12 cellular contexts compared by ENCODE assay signal in the genomic region with DNA sequence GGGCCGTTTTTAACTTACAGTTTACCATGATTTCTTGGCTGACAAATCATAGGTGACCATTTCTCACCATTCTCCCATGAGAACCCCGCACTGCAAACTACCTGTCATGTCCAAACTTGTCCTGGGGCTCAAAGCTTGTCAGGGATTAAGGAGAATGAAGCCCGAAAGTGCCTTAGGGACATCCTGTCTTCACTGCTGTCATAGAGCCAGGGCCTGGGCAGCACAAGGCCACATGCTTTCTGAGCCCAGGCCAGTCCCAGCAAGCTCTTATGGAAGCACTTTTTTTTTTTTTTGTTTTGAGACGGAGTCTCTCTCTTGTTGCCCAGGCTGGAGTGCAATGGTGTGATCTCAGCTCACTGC. TPM values are rescaled to one million over a fixed set of nuclear protein-coding genes. Genes with fewer than 3 reads are reported as not detected.
A peak's percentile ranks its signal among the peaks of the same experiment; 100 is the strongest.
DNase-seq lines count a peak whose midpoint lies in the region; ATAC-seq, FAIRE-seq and TF ChIP-seq lines count a peak whose summit lies in the region.
"Had no signal": no experiment of that assay in that cellular context is flagged by ENCODE, and none has a peak within 500 bp of the region (broad histone marks: within the 10 kb centered on the region; RNA-seq: fewer than 3 reads in every experiment).

No MANE protein-coding gene starts in this region.

- H3K27ac ChIP-seq in A549 (peak overlapping the region; percentile 16 to 69; a peak in 3 of 6 replicates), mesenchymal stem cell (ENCODE audit: low read length, poor library complexity, severe bottlenecking) (peak overlapping the region; percentile 28)
- H3K27ac ChIP-seq: parathyroid adenoma had no signal

- H3K4me2 ChIP-seq in A549 (no peak overlapping the region), mesenchymal stem cell (ENCODE audit: low read length, poor library complexity, severe bottlenecking) (no peak overlapping the region)

- FAIRE-seq in A549 (lab: Jason Lieb, UNC) (no peak), GM18507 (lab: Jason Lieb, UNC) (peak; percentile 21)

- TF ChIP-seq POLR2A in A549 (IDR thresholded peaks at IDR 0.05; ENCODE audit: low read length) = no peak

- H2AK5ac ChIP-seq in mesenchymal stem cell (ENCODE audit: low read length, severe bottlenecking) = peak overlapping the region; percentile 2

- no peak for DNase-seq in A549 (ENCODE audit: low read depth in 1 of 2, low spot score in 1 of 2)
- DNase-seq in GM18507 (ENCODE audit: extremely low spot score, insufficient read length, low read depth) = no peak
- peak; percentile 6 for DNase-seq in astrocyte of the hippocampus (ENCODE audit: low read depth, low spot score)
- no peak for DNase-seq in mesenchymal stem cell
- no peak for DNase-seq in omental fat pad (ENCODE audit: low spot score)
- no peak for DNase-seq in stimulated activated CD4-positive, alpha-beta T cell treated with anti-CD3 and anti-CD28 coated beads, Interleukin-2, amount 100 ng/mL, for 24 hours
- no peak for DNase-seq in NCI-H1436 treated with DMSO at 0.1 percent for 48 hours (lab: John Stamatoyannopoulos, UW)
- DNase-seq: DMS153; NCI-H187; stimulated activated CD8-positive, alpha-beta memory T cell treated with anti-CD3 and anti-CD28 coated beads, Interleukin-4, amount 100 ng/mL, for 48 hours had no signal

- peaks cover 43% of the 10 kb centered on the region for H3K79me1 ChIP-seq in mesenchymal stem cell (replicated peaks; ENCODE audit: low read length, poor library complexity, severe bottlenecking)

- no peak for TF ChIP-seq RAD21 in A549 (conservative IDR thresholded peaks at IDR 0.05 in 1 of 2, IDR thresholded peaks at IDR 0.05 in 1 of 2)

- peak overlapping the region; percentile 71 for H3K9ac ChIP-seq in mesenchymal stem cell (ENCODE audit: low read length)
- H3K9ac ChIP-seq: parathyroid adenoma had no signal

- no peak for TF ChIP-seq EP300 in A549 (IDR thresholded peaks at IDR 0.05)

- no peak overlapping the region for H3K4ac ChIP-seq in mesenchymal stem cell (ENCODE audit: low read depth in 1 of 2, low read length in 2 of 2)

- H3K27me3 ChIP-seq in mesenchymal stem cell (ENCODE audit: control insufficient read depth in 1 of 2, insufficient read depth in 1 of 2, low read length in 2 of 2) = no peaks in the 10 kb centered on the region

- CTCF ChIA-PET in A549 (lab: Yijun Ruan, JAX) = interaction anchor here (0.6 to 1.1 kb wide), 2 partner anchors 102 to 443 kb away, joined by 3 to 4 read pairs; no protein-coding TSS in a partner anchor

- H3K4me1 ChIP-seq in A549 = peaks cover 14% of the 10 kb centered on the region; the same call in 1 of the 3 replicates
- peaks cover 19% of the 10 kb centered on the region for H3K4me1 ChIP-seq in mesenchymal stem cell (ENCODE audit: control insufficient read depth, insufficient read depth, low read depth, low read length)
- H3K4me1 ChIP-seq: parathyroid adenoma had no signal

- WGBS in A549 (ENCODE audit: missing lambda C conversion rate) = 80% methylated on average over 4 of the region's 4 CpGs
- WGBS in mesenchymal stem cell = 95% methylated on average over 4 of the region's 4 CpGs

- H3K23ac ChIP-seq in mesenchymal stem cell (ENCODE audit: low read length in 2 of 2) = no peak overlapping the region

- no peak overlapping the region for H3K18ac ChIP-seq in mesenchymal stem cell (ENCODE audit: low read depth in 1 of 2, low read length in 2 of 2)

- no peak for ATAC-seq in A549
- no peak for ATAC-seq in omental fat pad (ENCODE audit: low FRiP score)
- ATAC-seq in HG02610 (IDR thresholded peaks at IDR 0.05; ENCODE audit: unreplicated experiment) = no peak

- no peak overlapping the region for H2BK12ac ChIP-seq in mesenchymal stem cell (ENCODE audit: low read length in 2 of 2)

- TF ChIP-seq CTCF in A549 (IDR thresholded peaks at IDR 0.05) = no peak
- no peak for TF ChIP-seq CTCF in omental fat pad (IDR thresholded peaks at IDR 0.05)

- no peak overlapping the region for H2BK15ac ChIP-seq in mesenchymal stem cell (ENCODE audit: low read depth, poor library complexity, severe bottlenecking)

- no peak overlapping the region for H4K91ac ChIP-seq in mesenchymal stem cell (ENCODE audit: low read length)

- H2AFZ ChIP-seq in mesenchymal stem cell (ENCODE audit: low read depth, low read length) = no peak overlapping the region
- H2AFZ ChIP-seq: parathyroid adenoma had no signal

- no peak overlapping the region for H4K8ac ChIP-seq in mesenchymal stem cell (ENCODE audit: low read length)

- POLR2A ChIA-PET in A549 (lab: Yijun Ruan, JAX) = no interaction called here

- no peak overlapping the region for H2BK5ac ChIP-seq in mesenchymal stem cell (ENCODE audit: low read depth, low read length, poor library complexity, severe bottlenecking)

- H3K36me3 ChIP-seq in mesenchymal stem cell (ENCODE audit: control insufficient read depth in 1 of 2, insufficient read depth in 2 of 2, low read depth in 1 of 2, low read length in 2 of 2) = peaks cover 11 to 22% of the 10 kb centered on the region in 2 experiments

- H3K14ac ChIP-seq in mesenchymal stem cell (ENCODE audit: low read length in 2 of 2) = no peak overlapping the region

- H3K4me3 ChIP-seq in A549 (no peak overlapping the region), mesenchymal stem cell (ENCODE audit: insufficient read depth in 1 of 2, low read depth in 1 of 2, low read length in 2 of 2) (peak overlapping the region in 1 of 2 experiments; percentile 8)

- no peak overlapping the region for H2BK120ac ChIP-seq in mesenchymal stem cell (ENCODE audit: low read depth, low read length)

- no peaks in the 10 kb centered on the region for H3K9me3 ChIP-seq in A549
- no peaks in the 10 kb centered on the region for H3K9me3 ChIP-seq in mesenchymal stem cell (ENCODE audit: control insufficient read depth, low read length)

TF ChIP-seq in A549, 52 proteins besides CTCF, POLR2A, EP300 and RAD21 (continues in another document):
- TF ChIP-seq CHD4 (IDR thresholded peaks at IDR 0.05; ENCODE audit: borderline replicate concordance) = no peak
- TF ChIP-seq RNF2 (IDR thresholded peaks at IDR 0.05; ENCODE audit: borderline replicate concordance, low read depth) = no peak
- TF ChIP-seq, protein P1, sequence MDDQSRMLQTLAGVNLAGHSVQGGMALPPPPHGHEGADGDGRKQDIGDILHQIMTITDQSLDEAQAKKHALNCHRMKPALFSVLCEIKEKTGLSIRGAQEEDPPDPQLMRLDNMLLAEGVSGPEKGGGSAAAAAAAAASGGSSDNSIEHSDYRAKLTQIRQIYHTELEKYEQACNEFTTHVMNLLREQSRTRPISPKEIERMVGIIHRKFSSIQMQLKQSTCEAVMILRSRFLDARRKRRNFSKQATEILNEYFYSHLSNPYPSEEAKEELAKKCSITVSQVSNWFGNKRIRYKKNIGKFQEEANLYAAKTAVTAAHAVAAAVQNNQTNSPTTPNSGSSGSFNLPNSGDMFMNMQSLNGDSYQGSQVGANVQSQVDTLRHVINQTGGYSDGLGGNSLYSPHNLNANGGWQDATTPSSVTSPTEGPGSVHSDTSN (IDR thresholded peaks at IDR 0.05) = no peak
- TF ChIP-seq, protein P2, sequence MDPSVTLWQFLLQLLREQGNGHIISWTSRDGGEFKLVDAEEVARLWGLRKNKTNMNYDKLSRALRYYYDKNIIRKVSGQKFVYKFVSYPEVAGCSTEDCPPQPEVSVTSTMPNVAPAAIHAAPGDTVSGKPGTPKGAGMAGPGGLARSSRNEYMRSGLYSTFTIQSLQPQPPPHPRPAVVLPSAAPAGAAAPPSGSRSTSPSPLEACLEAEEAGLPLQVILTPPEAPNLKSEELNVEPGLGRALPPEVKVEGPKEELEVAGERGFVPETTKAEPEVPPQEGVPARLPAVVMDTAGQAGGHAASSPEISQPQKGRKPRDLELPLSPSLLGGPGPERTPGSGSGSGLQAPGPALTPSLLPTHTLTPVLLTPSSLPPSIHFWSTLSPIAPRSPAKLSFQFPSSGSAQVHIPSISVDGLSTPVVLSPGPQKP (IDR thresholded peaks at IDR 0.05; ENCODE audit: low read depth, low read length) = no peak
- no peak for TF ChIP-seq HDAC2 (IDR thresholded peaks at IDR 0.05)
- no peak for TF ChIP-seq HOXA7 (CRISPR knock-in tag; IDR thresholded peaks at IDR 0.05)
- no peak for TF ChIP-seq SREBF2 (IDR thresholded peaks at IDR 0.05)
- TF ChIP-seq HOXB5 (CRISPR knock-in tag; IDR thresholded peaks at IDR 0.05) = no peak
- TF ChIP-seq RCOR1 (IDR thresholded peaks at IDR 0.05; ENCODE audit: low read depth, low read length) = no peak
- no peak for TF ChIP-seq GATA3 (IDR thresholded peaks at IDR 0.05; ENCODE audit: borderline replicate concordance)
- TF ChIP-seq RFX5 (IDR thresholded peaks at IDR 0.05) = no peak
- TF ChIP-seq SMC3 (IDR thresholded peaks at IDR 0.05) = no peak

RNA-seq across cellular contexts. Expression of gene CCM2, which starts 33.9 kb away (rescaled TPM):
- polyA plus RNA-seq in A549 (2011; rRNA removed) (18.9 and 24.8 TPM in 2 replicates), A549 (2017; fragmentation: RNase III; extraction: RNeasy Plus Mini Kit Qiagen cat#74134 plus additional on column Dnase treatment) (33.3 to 38.0 TPM (median 34.6 TPM) in 3 replicates)
- polyA plus RNA-seq in A549 (2012; cell fraction: cytosol; rRNA removed) = 50.6 and 66.6 TPM in 2 replicates
- polyA plus RNA-seq in A549 (2012; cell fraction: nucleus; rRNA removed) = 65.7 and 80.1 TPM in 2 replicates
- polyA minus RNA-seq in A549 (2011; rRNA and poly(A)+ RNA removed) = 38.7 and 53.4 TPM in 2 replicates
- 39.8 TPM for polyA plus RNA-seq in mesenchymal stem cell (2013, experiment 1 of 2)
- polyA plus RNA-seq in mesenchymal stem cell (2013, experiment 2 of 2) = 39.9 TPM
- 10 to 100 TPM; 40.5 to 61.7 (median 57.6) TPM for total RNA-seq in omental fat pad

RNA-seq across cellular contexts. Expression of gene NACAD, which starts 54.9 kb away (rescaled TPM):
- polyA plus RNA-seq in A549 (2011; rRNA removed) = 0.03 and 0.05 TPM in 2 replicates
- 0.03 and 0.05 TPM in 2 replicates for polyA plus RNA-seq in A549 (2012; cell fraction: cytosol; rRNA removed)
- 0.13 and 0.18 TPM in 2 replicates for polyA plus RNA-seq in A549 (2012; cell fraction: nucleus; rRNA removed)
- 0.30 to 0.43 TPM (median 0.40 TPM) in 3 replicates for polyA plus RNA-seq in A549 (2017; fragmentation: RNase III; extraction: RNeasy Plus Mini Kit Qiagen cat#74134 plus additional on column Dnase treatment)
- polyA minus RNA-seq in A549 (2011; rRNA and poly(A)+ RNA removed) = 0.12 TPM in 1 of 2 replicates, not detected in the other
- 5.6 TPM for polyA plus RNA-seq in mesenchymal stem cell (2013, experiment 1 of 2)
- 5.5 TPM for polyA plus RNA-seq in mesenchymal stem cell (2013, experiment 2 of 2)
- 1 to 10 TPM; 1.4 to 4.4 (median 3.0) TPM for total RNA-seq in omental fat pad

RNA-seq across cellular contexts. Expression of gene MYO1G, which starts 55.1 kb away (rescaled TPM):
- polyA plus RNA-seq in A549 (2011; rRNA removed) (0.03 TPM in 1 of 2 replicates, not detected in the other), A549 (2017; fragmentation: RNase III; extraction: RNeasy Plus Mini Kit Qiagen cat#74134 plus additional on column Dnase treatment) (0.04 to 0.12 TPM (median 0.06 TPM) in 3 replicates)
- polyA plus RNA-seq in A549 (2012; cell fraction: cytosol; rRNA removed) = 0.05 and 0.09 TPM in 2 replicates
- 0.28 and 0.48 TPM in 2 replicates for polyA plus RNA-seq in A549 (2012; cell fraction: nucleus; rRNA removed)
- 0.33 and 0.73 TPM in 2 replicates for polyA minus RNA-seq in A549 (2011; rRNA and poly(A)+ RNA removed)
- not detected for polyA plus RNA-seq in mesenchymal stem cell (2013, experiment 1 of 2)
- polyA plus RNA-seq in mesenchymal stem cell (2013, experiment 2 of 2) = not detected
- 10 to 100 TPM in 1 of 4 donors, 1 to 10 TPM in 3; 2.6 to 14.7 (median 4.0) TPM for total RNA-seq in omental fat pad
